In genomic region chr15:81880314-81880713, GRCh38 we compare ENCODE assay signal across 21 cellular contexts.
DNase-seq lines count a peak whose midpoint lies in the region; ATAC-seq, FAIRE-seq and TF ChIP-seq lines count a peak whose summit lies in the region.
"Had no signal": no experiment of that assay in that cellular context is flagged by ENCODE, and none has a peak within 500 bp of the region (broad histone marks: within the 10 kb centered on the region; RNA-seq: fewer than 3 reads in every experiment).

No MANE protein-coding gene starts in this region.

- dilution Hi-C loops in keratinocyte (cut with MboI; ENCODE audit: extremely low pct_ligation_motif_present, low sequenced_read_pairs), result no loop called here

- no peaks in the 10 kb centered on the region for H3F3A ChIP-seq in MM.1S (ENCODE audit: insufficient read depth, low read length)

- H3K4me2 ChIP-seq in BLaER1 (peak overlapping the region; percentile 7; the same call in 1 of the 2 replicates), keratinocyte (ENCODE audit: control insufficient read depth, extremely low read depth, insufficient read depth, low read depth, low read length) (no peak overlapping the region), MM.1S (ENCODE audit: low read depth, low read length) (no peak overlapping the region)
- H3K4me2 ChIP-seq: KMS-11 had no signal

- H3K4me3 ChIP-seq in BLaER1, result no peak overlapping the region
- no peak overlapping the region for H3K4me3 ChIP-seq in keratinocyte (ENCODE audit: control insufficient read depth in 2 of 3, extremely low read depth in 1 of 3, insufficient read depth in 2 of 3, low read depth in 1 of 3, low read length in 3 of 3)
- no peak overlapping the region for H3K4me3 ChIP-seq in MM.1S (ENCODE audit: low read length)
- H3K4me3 ChIP-seq: lower lobe of right lung had no signal

- H2AFZ ChIP-seq in keratinocyte (ENCODE audit: control insufficient read depth, low read length), result peak overlapping the region; percentile 15
- H2AFZ ChIP-seq in MM.1S (ENCODE audit: low read length), result no peak overlapping the region

- H3K27ac ChIP-seq in BLaER1 (no peak overlapping the region), keratinocyte (ENCODE audit: control insufficient read depth, insufficient read depth, low read length) (no peak overlapping the region), MM.1S (ENCODE audit: low read length) (no peak overlapping the region)
- H3K27ac ChIP-seq: KMS-11, lower lobe of right lung, RWPE1 had no signal

- H3K9ac ChIP-seq in BLaER1 (no peak overlapping the region), keratinocyte (ENCODE audit: control insufficient read depth, extremely low read depth, insufficient read depth, low read length) (no peak overlapping the region), MM.1S (ENCODE audit: low read length) (no peak overlapping the region)
- H3K9ac ChIP-seq: KMS-11 had no signal

- no peaks in the 10 kb centered on the region for H3K9me1 ChIP-seq in keratinocyte (ENCODE audit: control insufficient read depth, extremely low read depth, insufficient read depth, low read length)

- peaks cover 9% of the 10 kb centered on the region; the same call in 1 of the 2 replicates for H3K4me1 ChIP-seq in BLaER1
- H3K4me1 ChIP-seq in keratinocyte (ENCODE audit: control insufficient read depth, extremely low read depth, insufficient read depth, low read length), result no peaks in the 10 kb centered on the region
- no peaks in the 10 kb centered on the region for H3K4me1 ChIP-seq in MM.1S (ENCODE audit: low read length)
- H3K4me1 ChIP-seq: lower lobe of right lung had no signal

- H3K9me3 ChIP-seq in BLaER1 (no peaks in the 10 kb centered on the region), keratinocyte (ENCODE audit: control insufficient read depth, low read depth, low read length) (no peaks in the 10 kb centered on the region), MM.1S (replicated peaks; ENCODE audit: insufficient read depth, low read length) (no peaks in the 10 kb centered on the region)
- H3K9me3 ChIP-seq: lower lobe of right lung had no signal

- H4K20me1 ChIP-seq in BLaER1 (no peaks in the 10 kb centered on the region), keratinocyte (ENCODE audit: control insufficient read depth, extremely low read depth, insufficient read depth, low read length) (no peaks in the 10 kb centered on the region), MM.1S (ENCODE audit: insufficient read depth, low read length) (no peaks in the 10 kb centered on the region)

- TF ChIP-seq CTCF in keratinocyte (optimal IDR thresholded peaks at IDR 0.05 in 1 of 3, IDR thresholded peaks at IDR 0.05 in 1 of 3, conservative IDR thresholded peaks at IDR 0.05 in 1 of 3; ENCODE audit: extremely low read depth in 1 of 3, insufficient read depth in 2 of 3, low read length in 3 of 3) (no peak), MM.1S (IDR thresholded peaks at IDR 0.05; ENCODE audit: low read length) (no peak)

- H3K27me3 ChIP-seq in BLaER1 (no peaks in the 10 kb centered on the region), keratinocyte (ENCODE audit: control insufficient read depth, extremely low read depth, insufficient read depth, low read length) (no peaks in the 10 kb centered on the region), MM.1S (replicated peaks; ENCODE audit: insufficient read depth, low read length) (no peaks in the 10 kb centered on the region)

- ATAC-seq in GM18858 (IDR thresholded peaks at IDR 0.05; ENCODE audit: unreplicated experiment) (peak; percentile 57), HG03378 (IDR thresholded peaks at IDR 0.05; ENCODE audit: unreplicated experiment) (peak; percentile 67), HG03469 (IDR thresholded peaks at IDR 0.05; ENCODE audit: unreplicated experiment) (no peak)
- ATAC-seq: activated T-helper 17 cell treated with anti-CD3 and anti-CD28 coated beads, Interleukin-2, amount 50 U/mL, for 72 hours had no signal

- FAIRE-seq in keratinocyte (lab: Jason Lieb, UNC), result no peak
- FAIRE-seq: frontal cortex, urothelium cell line had no signal

- no peaks in the 10 kb centered on the region for H3K9me2 ChIP-seq in MM.1S (replicated peaks; ENCODE audit: insufficient read depth, low read length)

- no peaks in the 10 kb centered on the region for H3K36me3 ChIP-seq in BLaER1
- no peaks in the 10 kb centered on the region for H3K36me3 ChIP-seq in keratinocyte (ENCODE audit: control insufficient read depth in 2 of 2, extremely low read depth in 1 of 2, insufficient read depth in 2 of 2, low read length in 2 of 2)
- H3K36me3 ChIP-seq in MM.1S (replicated peaks; ENCODE audit: insufficient read depth, low read length), result no peaks in the 10 kb centered on the region
- H3K36me3 ChIP-seq: lower lobe of right lung had no signal

- DNase-seq in keratinocyte (ENCODE audit: low read depth, low spot score), result no peak
- no peak for DNase-seq in MM.1S
- DNase-seq in T1000 (lab: John Stamatoyannopoulos, UW), result no peak
- DNase-seq in activated CD8-positive, alpha-beta memory T cell treated with anti-CD3 and anti-CD28 coated beads, Interleukin-2, amount 50 U/mL, for 48 hours, result no peak
- DNase-seq: activated CD4-positive, CD25-positive, alpha-beta regulatory T cell treated with anti-CD3 and anti-CD28 coated beads, Interleukin-2, amount 50 U/mL, for 72 hours; activated naive CD8-positive, alpha-beta T cell treated with anti-CD3 and anti-CD28 coated beads, Interleukin-2, amount 10 ng/mL, durations not matched to agents 7 days and 5 days; C1 segment of cervical spinal cord; Calu3; effector CD4-positive, alpha-beta T cell; islet precursor cell; lower lobe of right lung; stimulated activated CD4-positive, alpha-beta T cell treated with anti-CD3 and anti-CD28 coated beads, Interleukin-12 subunit alpha, Interleukin-12 subunit beta, amount 100 ng/mL, for 4 hours had no signal

- H3K79me2 ChIP-seq in keratinocyte (ENCODE audit: control insufficient read depth, insufficient read depth, low read length) (no peaks in the 10 kb centered on the region), MM.1S (ENCODE audit: low read length) (no peaks in the 10 kb centered on the region)
